14 cellular contexts compared by ENCODE assay signal in the genomic region with DNA sequence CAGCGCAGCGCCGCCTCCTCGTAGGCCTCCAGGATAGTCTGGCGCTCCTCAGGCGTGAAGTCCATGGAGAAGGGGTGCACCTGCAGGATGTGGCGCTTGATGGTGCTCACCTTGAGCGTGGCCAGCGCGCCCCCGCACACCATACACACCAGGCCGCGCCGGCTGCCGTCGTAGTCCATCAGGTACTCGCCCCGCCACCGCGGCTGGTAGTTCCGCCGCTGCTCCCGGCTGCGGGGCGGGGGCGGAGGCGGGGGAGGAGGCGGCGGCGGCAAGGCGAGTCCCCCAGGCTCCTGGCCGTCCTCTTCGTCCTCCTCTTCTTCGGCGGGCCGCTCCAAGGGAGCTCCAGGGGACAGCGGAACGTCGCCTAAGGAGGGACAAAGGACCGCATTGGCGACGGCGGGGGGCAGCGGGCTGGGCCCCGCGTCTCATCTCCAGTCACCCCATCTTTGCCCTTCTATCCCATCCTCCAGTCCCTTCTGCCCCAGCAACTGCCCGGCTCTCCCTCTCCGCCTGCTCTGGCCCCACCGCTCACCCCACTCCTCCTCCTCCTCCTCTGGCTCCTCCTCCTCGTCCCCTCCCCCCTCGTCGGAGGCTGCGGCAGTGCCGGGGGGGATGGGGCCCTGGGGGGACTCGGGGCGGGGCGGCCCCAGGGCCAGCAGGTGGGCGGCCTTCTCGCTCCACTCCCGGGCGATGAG. TPM values are rescaled to one million over a fixed set of nuclear protein-coding genes. Genes with fewer than 3 reads are reported as not detected.
DNase-seq lines count a peak whose midpoint lies in the region; ATAC-seq and TF ChIP-seq lines count a peak whose summit lies in the region.
"Had no signal": no experiment of that assay in that cellular context is flagged by ENCODE, and none has a peak within 500 bp of the region (broad histone marks: within the 10 kb centered on the region; RNA-seq: fewer than 3 reads in every experiment).

No MANE protein-coding gene starts in this region.

- no peak overlapping the region for H3K4me2 ChIP-seq in SK-N-SH
- H3K4me2 ChIP-seq: A549 had no signal

- no peaks in the 10 kb centered on the region for H3K9me2 ChIP-seq in SK-N-SH

- H3K27me3 Mint-ChIP-seq in neural crest cell (ENCODE audit: low read depth), result peaks cover 13% of the 10 kb centered on the region
- no peaks in the 10 kb centered on the region for H3K27me3 Mint-ChIP-seq in Calu3 (ENCODE audit: unreplicated experiment)
- H3K27me3 Mint-ChIP-seq: T-helper 17 cell had no signal

- H3K27ac ChIP-seq in SK-N-SH (ENCODE audit: low read depth in 2 of 2, low read length in 1 of 2) (no peak overlapping the region), heart right ventricle (peak overlapping the region in 9 of 10 donors; percentile 50 to 74 (median 69)), uterus (peak overlapping the region; percentile 81 to 96)
- H3K27ac ChIP-seq: A549, left lung, upper lobe of right lung had no signal

- TF ChIP-seq CTCF in SK-N-SH (IDR thresholded peaks at IDR 0.05) (no peak), heart right ventricle (IDR thresholded peaks at IDR 0.05) (no peak), neural crest cell (conservative IDR thresholded peaks at IDR 0.05) (no peak), uterus (IDR thresholded peaks at IDR 0.05) (no peak), Calu3 (IDR thresholded peaks at IDR 0.05; ENCODE audit: unreplicated experiment) (no peak)

- H3K4me1 Mint-ChIP-seq in neural crest cell, result peaks cover 41% of the 10 kb centered on the region
- peaks cover 18% of the 10 kb centered on the region for H3K4me1 Mint-ChIP-seq in Calu3 (ENCODE audit: low read depth, unreplicated experiment)

- TF ChIP-seq RAD21 in SK-N-SH (IDR thresholded peaks at IDR 0.05; ENCODE audit: low read length), result no peak

- H3K36me3 Mint-ChIP-seq in neural crest cell (ENCODE audit: low read depth) (peaks cover 3% of the 10 kb centered on the region), Calu3 (ENCODE audit: insufficient read depth, unreplicated experiment) (peaks cover 29% of the 10 kb centered on the region)

- peaks cover 26% of the 10 kb centered on the region for H4K20me1 ChIP-seq in SK-N-SH (ENCODE audit: insufficient read depth)

- H3F3A ChIP-seq in SK-N-SH (replicated peaks; ENCODE audit: insufficient read depth), result no peaks in the 10 kb centered on the region

- H3K9me3 Mint-ChIP-seq in neural crest cell (no peaks in the 10 kb centered on the region), Calu3 (ENCODE audit: low read depth, unreplicated experiment) (no peaks in the 10 kb centered on the region)

- peak in 1 of 2 donors; percentile 22 for TF ChIP-seq POLR2A in uterus (IDR thresholded peaks at IDR 0.05)

- H2AFZ ChIP-seq in SK-N-SH (ENCODE audit: low read depth), result no peak overlapping the region

- H3K36me3 ChIP-seq in SK-N-SH (replicated peaks in 1 of 2; ENCODE audit: control insufficient read depth in 1 of 2, insufficient read depth in 2 of 2, low read length in 1 of 2) (peaks cover 21 to 65% of the 10 kb centered on the region in 2 experiments), heart right ventricle (peaks cover 0 to 37% (median 2%) of the 10 kb centered on the region in 9 donors), uterus (no peaks in the 10 kb centered on the region), MG63 (peaks cover 12% of the 10 kb centered on the region)

- BruUV-seq in Calu3 (replicated peaks; lab: Mats Ljungman, UMichigan), result no TSS peak

- DNase-seq in SK-N-SH (peak; percentile 41), heart right ventricle (peak; percentile 32 to 37), neural crest cell (ENCODE audit: low read depth, low spot score) (peak; percentile 13), uterus (peak; percentile 74 to 76), Calu3 (no peak), MG63 (no peak), NCI-H1436 (lab: John Stamatoyannopoulos, UW) (no peak)
- DNase-seq: NCI-H510A; stimulated activated CD4-positive, alpha-beta T cell treated with anti-CD3 and anti-CD28 coated beads, Interleukin-2, amount 100 ng/mL, for 24 hours; T-helper 17 cell; upper lobe of right lung had no signal

- ATAC-seq in SK-N-SH treated with all-trans-retinoic acid at 6 μM for 48 hours (no peak), heart right ventricle (peak in 2 of 8 donors; percentile 6 to 14)
- ATAC-seq: A549, T-helper 17 cell had no signal

- H3K27me3 ChIP-seq in SK-N-SH (ENCODE audit: insufficient read depth) (no peaks in the 10 kb centered on the region), heart right ventricle (peaks cover 0 to under 1% (median 0%) of the 10 kb centered on the region in 7 donors), uterus (no peaks in the 10 kb centered on the region), MG63 (no peaks in the 10 kb centered on the region)
- H3K27me3 ChIP-seq: upper lobe of right lung had no signal

- no peak overlapping the region for H3K4me3 Mint-ChIP-seq in neural crest cell
- H3K4me3 Mint-ChIP-seq in Calu3 (ENCODE audit: low read depth, unreplicated experiment), result no peak overlapping the region
- H3K4me3 Mint-ChIP-seq: T-helper 17 cell had no signal

- no peak overlapping the region for H3K27ac Mint-ChIP-seq in neural crest cell (ENCODE audit: unreplicated experiment)
- no peak overlapping the region for H3K27ac Mint-ChIP-seq in Calu3 (ENCODE audit: unreplicated experiment)
- H3K27ac Mint-ChIP-seq: T-helper 17 cell had no signal

- 92% methylated on average over 45 of the region's 61 CpGs for WGBS in SK-N-SH (ENCODE audit: low lambda C conversion rate)
- 48 to 58% methylated on average over 47 to 61 of the region's 61 CpGs for WGBS in heart right ventricle, 2 donors

- peaks cover 0 to 16% of the 10 kb centered on the region in 2 experiments; a peak in 1 of 4 replicates for H3K4me1 ChIP-seq in SK-N-SH (ENCODE audit: control insufficient read depth in 1 of 2, insufficient read depth in 2 of 2, low read depth in 1 of 2, low read length in 1 of 2)
- H3K4me1 ChIP-seq in heart right ventricle, result peaks cover 10 to 48% (median 22%) of the 10 kb centered on the region in 9 donors
- peaks cover 0 to 18% of the 10 kb centered on the region in 2 donors for H3K4me1 ChIP-seq in uterus

- CTCF ChIA-PET in SK-N-SH (lab: Yijun Ruan, JAX) (no interaction called here), Calu3 (lab: Charles Lee) (interaction anchor here (0.6 kb wide), 1 partner anchor 92 kb away, joined by 4 read pairs; no protein-coding TSS in a partner anchor)

- intact Hi-C loops in heart right ventricle (cut with DNase I), result loop anchor here in 5 of 10 donors (10.0 kb wide), 3 partner anchors 51 to 381 kb away; a partner anchor contains a TSS
- intact Hi-C loops in uterus (cut with DNase I; ENCODE audit: low total_unique reads), result loop anchor here (10.0 kb wide), 2 partner anchors 181 to 381 kb away; no protein-coding TSS in a partner anchor
- intact Hi-C loops in Calu3 (cut with micrococcal nuclease; ENCODE audit: unreplicated experiment), result no loop called here

- no peak overlapping the region for H3K4me3 ChIP-seq in SK-N-SH (ENCODE audit: low read depth in 2 of 2, low read length in 1 of 2)
- peak overlapping the region in 9 of 10 donors; percentile 41 to 67 (median 56) for H3K4me3 ChIP-seq in heart right ventricle
- H3K4me3 ChIP-seq in uterus, result peak overlapping the region; percentile 40 to 50
- H3K4me3 ChIP-seq in MG63, result no peak overlapping the region
- H3K4me3 ChIP-seq: A549 had no signal

- H3K9ac ChIP-seq in SK-N-SH, result no peak overlapping the region

- POLR2A ChIA-PET in SK-N-SH (lab: Yijun Ruan, JAX), result no interaction called here

- peaks cover 27% of the 10 kb centered on the region for H3K79me2 ChIP-seq in SK-N-SH (ENCODE audit: insufficient read depth)

- H3K9me3 ChIP-seq in SK-N-SH (no peaks in the 10 kb centered on the region), heart right ventricle (no peaks in the 10 kb centered on the region), uterus (no peaks in the 10 kb centered on the region), MG63 (no peaks in the 10 kb centered on the region)
- H3K9me3 ChIP-seq: A549, left lung, upper lobe of right lung had no signal

- TF ChIP-seq EP300 in SK-N-SH (IDR thresholded peaks at IDR 0.05; ENCODE audit: borderline replicate concordance in 1 of 2, low read depth in 1 of 2, low read length in 1 of 2), result no peak

TF ChIP-seq in SK-N-SH, 30 proteins besides CTCF, POLR2A, EP300 and RAD21 (continues in another document):
- TF ChIP-seq, protein P1, sequence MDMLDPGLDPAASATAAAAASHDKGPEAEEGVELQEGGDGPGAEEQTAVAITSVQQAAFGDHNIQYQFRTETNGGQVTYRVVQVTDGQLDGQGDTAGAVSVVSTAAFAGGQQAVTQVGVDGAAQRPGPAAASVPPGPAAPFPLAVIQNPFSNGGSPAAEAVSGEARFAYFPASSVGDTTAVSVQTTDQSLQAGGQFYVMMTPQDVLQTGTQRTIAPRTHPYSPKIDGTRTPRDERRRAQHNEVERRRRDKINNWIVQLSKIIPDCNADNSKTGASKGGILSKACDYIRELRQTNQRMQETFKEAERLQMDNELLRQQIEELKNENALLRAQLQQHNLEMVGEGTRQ (IDR thresholded peaks at IDR 0.05; ENCODE audit: borderline replicate concordance, low read depth, low read length), result no peak

TF ChIP-seq in SK-N-SH treated with all-trans-retinoic acid at 6 μM for 48 hours, 23 proteins besides CTCF, POLR2A, EP300 and RAD21:
- TF ChIP-seq GLIS3 (CRISPR knock-in tag; IDR thresholded peaks at IDR 0.05) (no peak), PPARA (CRISPR knock-in tag; IDR thresholded peaks at IDR 0.05; ENCODE audit: borderline replicate concordance) (no peak), ZNF8 (CRISPR knock-in tag; IDR thresholded peaks at IDR 0.05) (no peak), BACH2 (CRISPR knock-in tag; IDR thresholded peaks at IDR 0.05; ENCODE audit: borderline replicate concordance) (no peak), ZFP3 (CRISPR knock-in tag; IDR thresholded peaks at IDR 0.05) (no peak)

RNA-seq across cellular contexts. Expression of a gene that starts 4.9 kb away (rescaled TPM):
- polyA plus RNA-seq in SK-N-SH (2012; rRNA removed) (8.7 and 10.3 TPM in 2 replicates), heart right ventricle (1 to 10 TPM; 4.6 to 7.5 TPM)
- 7.3 and 9.2 TPM in 2 replicates for polyA plus RNA-seq in SK-N-SH (2012; cell fraction: cytosol; rRNA removed)
- 12.9 and 14.5 TPM in 2 replicates for polyA plus RNA-seq in SK-N-SH (2012; cell fraction: nucleus; rRNA removed)
- total RNA-seq in heart right ventricle (10 to 100 TPM in 4 of 10 donors, 1 to 10 TPM in 6; 6.8 to 14.3 (median 8.9) TPM), neural crest cell (67.2 and 67.8 TPM in 2 replicates), uterus (10 to 100 TPM; 19.7 to 61.5 (median 48.4) TPM), Calu3 (2022) (12.1 and 13.0 TPM in 2 replicates)
- 5.1 and 8.6 TPM in 2 replicates for total RNA-seq in MG63 (2014; rRNA removed; shearing (Covaris generic); ENCODE audit: low replicate concordance)

RNA-seq across cellular contexts. Expression of a gene that starts 49.6 kb away (rescaled TPM):
- polyA plus RNA-seq in SK-N-SH (2012; rRNA removed) (39.2 and 45.0 TPM in 2 replicates), heart right ventricle (1 to 10 TPM; 9.4 to 9.7 TPM)
- polyA plus RNA-seq in SK-N-SH (2012; cell fraction: cytosol; rRNA removed), result 23.7 and 31.3 TPM in 2 replicates
- polyA plus RNA-seq in SK-N-SH (2012; cell fraction: nucleus; rRNA removed), result 39.0 and 49.5 TPM in 2 replicates
- total RNA-seq in heart right ventricle (10 to 100 TPM in 5 of 10 donors, 1 to 10 TPM in 5; 7.0 to 13.2 (median 9.9) TPM), neural crest cell (104 and 107 TPM in 2 replicates), uterus (10 to 100 TPM in 2 of 4 donors, 1 to 10 TPM in 2; 1.3 to 28.7 (median 10.6) TPM), Calu3 (2022) (47.1 and 53.8 TPM in 2 replicates)
- 15.1 and 26.2 TPM in 2 replicates for total RNA-seq in MG63 (2014; rRNA removed; shearing (Covaris generic); ENCODE audit: low replicate concordance)

Comparison
In these comparisons a context has a peak if more than half of its experiments do, and no peak if none do; other contexts are left out.
1. DNase-seq: peak in SK-N-SH (single experiment), heart right ventricle (2 of 2), neural crest cell (single experiment) and uterus (2 of 2); none in Calu3 (single experiment), MG63 (single experiment) and NCI-H1436 (single experiment).
2. H3K27ac ChIP-seq: peak in heart right ventricle (9 of 10) and uterus (2 of 2); none in SK-N-SH (0 of 2).
3. H3K4me3 ChIP-seq: peak in heart right ventricle (9 of 10) and uterus (2 of 2); none in SK-N-SH (0 of 2) and MG63 (single experiment).